ENCODE assay signal across 10 cellular contexts in the genomic region with DNA sequence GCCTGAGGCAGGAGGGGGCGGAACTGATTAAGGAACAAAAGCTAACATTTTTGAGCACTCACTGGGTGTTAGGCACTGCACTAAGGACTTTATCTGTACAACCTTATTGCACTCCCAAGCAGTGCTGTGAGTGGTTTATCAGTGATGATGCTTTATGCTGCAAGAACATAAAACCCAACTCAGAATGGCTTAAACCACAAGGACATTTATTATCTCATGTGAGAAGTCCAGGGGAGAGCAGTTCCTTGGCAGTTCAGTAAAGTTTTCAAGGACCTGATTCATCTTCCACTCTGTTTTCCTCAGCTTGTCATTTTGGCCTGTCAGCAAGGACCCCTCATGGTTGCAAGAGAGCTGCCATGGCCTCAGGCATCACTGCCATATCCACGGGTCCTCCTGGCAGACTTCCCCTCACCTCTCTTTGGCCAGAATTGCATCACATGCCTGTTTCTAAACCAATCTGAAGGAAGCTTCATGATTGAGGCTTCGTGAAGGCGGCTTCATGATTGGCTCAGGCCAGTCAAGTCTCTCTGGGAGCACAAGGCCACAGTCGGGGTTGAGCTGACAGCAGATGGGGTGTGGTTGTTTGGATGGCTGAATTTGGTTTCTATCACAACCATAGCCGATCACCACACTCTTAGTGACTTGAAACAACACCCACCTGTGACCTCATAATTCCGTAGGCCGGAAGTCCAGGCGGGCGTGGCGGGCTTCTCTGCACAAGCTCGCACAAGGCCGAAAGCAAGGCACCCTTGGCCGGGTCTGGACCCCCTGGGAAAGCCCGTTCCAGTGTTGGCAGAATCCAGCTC. TPM values are rescaled to one million over a fixed set of nuclear protein-coding genes. Genes with fewer than 3 reads are reported as not detected.
DNase-seq lines count a peak whose midpoint lies in the region; ATAC-seq, FAIRE-seq and TF ChIP-seq lines count a peak whose summit lies in the region.
"Had no signal": no experiment of that assay in that cellular context is flagged by ENCODE, and none has a peak within 500 bp of the region (broad histone marks: within the 10 kb centered on the region; RNA-seq: fewer than 3 reads in every experiment).

No MANE protein-coding gene starts in this region.

- H3K9me3 ChIP-seq in effector memory CD4-positive, alpha-beta T cell (ENCODE audit: control insufficient read depth, low read length) = no peaks in the 10 kb centered on the region
- H3K9me3 ChIP-seq in small intestine (ENCODE audit: control insufficient read depth, low read depth) = no peaks in the 10 kb centered on the region

- DNase-seq in NAMALWA (ENCODE audit: low spot score) (peak; percentile 16), small intestine (peak; percentile 44), frontal cortex (ENCODE audit: low spot score in 2 of 2) (no peak)
- DNase-seq in effector memory CD4-positive, alpha-beta T cell = peak in 2 of 3 donors; percentile 20 to 44
- DNase-seq: HCEC 1CT had no signal

- WGBS in small intestine, 3 donors = 50 to 57% (median 55%) methylated on average over 15 of the region's 15 CpGs

- ATAC-seq in GM19452 (IDR thresholded peaks at IDR 0.05; ENCODE audit: unreplicated experiment) (peak; percentile 78), SK-N-SH treated with all-trans-retinoic acid at 6 μM for 48 hours (no peak), HG03097 (IDR thresholded peaks at IDR 0.05; ENCODE audit: low FRiP score, unreplicated experiment) (no peak), HG02970 (IDR thresholded peaks at IDR 0.05; ENCODE audit: low FRiP score, unreplicated experiment) (no peak)

- H3K4me3 ChIP-seq in effector memory CD4-positive, alpha-beta T cell (ENCODE audit: insufficient read depth, low read depth, low read length, poor library complexity, severe bottlenecking) = no peak overlapping the region
- no peak overlapping the region for H3K4me3 ChIP-seq in small intestine (ENCODE audit: low read depth in 1 of 2, low read length in 2 of 2)

- no peaks in the 10 kb centered on the region for H3K36me3 ChIP-seq in effector memory CD4-positive, alpha-beta T cell (ENCODE audit: control insufficient read depth, insufficient read depth, low read length)
- H3K36me3 ChIP-seq in small intestine (ENCODE audit: control insufficient read depth in 2 of 2, insufficient read depth in 2 of 2, low read length in 2 of 2) = no peaks in the 10 kb centered on the region

- no peaks in the 10 kb centered on the region for H3K27me3 ChIP-seq in effector memory CD4-positive, alpha-beta T cell (replicated peaks; ENCODE audit: control insufficient read depth, insufficient read depth, low read length, poor library complexity, severe bottlenecking)
- no peaks in the 10 kb centered on the region for H3K27me3 ChIP-seq in small intestine (ENCODE audit: control insufficient read depth in 2 of 2, insufficient read depth in 2 of 2, low read length in 2 of 2)

- H3K27ac ChIP-seq in effector memory CD4-positive, alpha-beta T cell (ENCODE audit: insufficient read depth, low read length, poor library complexity, severe bottlenecking) = peak overlapping the region; percentile 68
- H3K27ac ChIP-seq in small intestine (ENCODE audit: low read depth in 1 of 2, low read length in 1 of 2) = peak overlapping the region in 1 of 2 donors; percentile 88
- H3K27ac ChIP-seq: VCaP had no signal

- FAIRE-seq in small intestine (lab: Jason Lieb, UNC) = no peak
- FAIRE-seq in frontal cortex (lab: Jason Lieb, UNC) = no peak

- H3K4me1 ChIP-seq in effector memory CD4-positive, alpha-beta T cell (ENCODE audit: control insufficient read depth, insufficient read depth, low read length, poor library complexity, severe bottlenecking) = peaks cover 39% of the 10 kb centered on the region
- H3K4me1 ChIP-seq in small intestine (ENCODE audit: control insufficient read depth in 2 of 2, insufficient read depth in 1 of 2, low read depth in 1 of 2, low read length in 1 of 2) = peaks cover 0 to 14% of the 10 kb centered on the region in 2 donors

TF ChIP-seq in SK-N-SH treated with all-trans-retinoic acid at 6 μM for 48 hours, 23 proteins besides CTCF, POLR2A, EP300 and RAD21 (continues in another document):
- TF ChIP-seq, protein P1, sequence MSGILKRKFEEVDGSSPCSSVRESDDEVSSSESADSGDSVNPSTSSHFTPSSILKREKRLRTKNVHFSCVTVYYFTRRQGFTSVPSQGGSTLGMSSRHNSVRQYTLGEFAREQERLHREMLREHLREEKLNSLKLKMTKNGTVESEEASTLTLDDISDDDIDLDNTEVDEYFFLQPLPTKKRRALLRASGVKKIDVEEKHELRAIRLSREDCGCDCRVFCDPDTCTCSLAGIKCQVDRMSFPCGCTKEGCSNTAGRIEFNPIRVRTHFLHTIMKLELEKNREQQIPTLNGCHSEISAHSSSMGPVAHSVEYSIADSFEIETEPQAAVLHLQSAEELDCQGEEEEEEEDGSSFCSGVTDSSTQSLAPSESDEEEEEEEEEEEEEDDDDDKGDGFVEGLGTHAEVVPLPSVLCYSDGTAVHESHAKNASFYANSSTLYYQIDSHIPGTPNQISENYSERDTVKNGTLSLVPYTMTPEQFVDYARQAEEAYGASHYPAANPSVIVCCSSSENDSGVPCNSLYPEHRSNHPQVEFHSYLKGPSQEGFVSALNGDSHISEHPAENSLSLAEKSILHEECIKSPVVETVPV (CRISPR knock-in tag; IDR thresholded peaks at IDR 0.05) = no peak
- TF ChIP-seq, protein P2, sequence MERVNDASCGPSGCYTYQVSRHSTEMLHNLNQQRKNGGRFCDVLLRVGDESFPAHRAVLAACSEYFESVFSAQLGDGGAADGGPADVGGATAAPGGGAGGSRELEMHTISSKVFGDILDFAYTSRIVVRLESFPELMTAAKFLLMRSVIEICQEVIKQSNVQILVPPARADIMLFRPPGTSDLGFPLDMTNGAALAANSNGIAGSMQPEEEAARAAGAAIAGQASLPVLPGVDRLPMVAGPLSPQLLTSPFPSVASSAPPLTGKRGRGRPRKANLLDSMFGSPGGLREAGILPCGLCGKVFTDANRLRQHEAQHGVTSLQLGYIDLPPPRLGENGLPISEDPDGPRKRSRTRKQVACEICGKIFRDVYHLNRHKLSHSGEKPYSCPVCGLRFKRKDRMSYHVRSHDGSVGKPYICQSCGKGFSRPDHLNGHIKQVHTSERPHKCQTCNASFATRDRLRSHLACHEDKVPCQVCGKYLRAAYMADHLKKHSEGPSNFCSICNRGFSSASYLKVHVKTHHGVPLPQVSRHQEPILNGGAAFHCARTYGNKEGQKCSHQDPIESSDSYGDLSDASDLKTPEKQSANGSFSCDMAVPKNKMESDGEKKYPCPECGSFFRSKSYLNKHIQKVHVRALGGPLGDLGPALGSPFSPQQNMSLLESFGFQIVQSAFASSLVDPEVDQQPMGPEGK (CRISPR knock-in tag; IDR thresholded peaks at IDR 0.05; ENCODE audit: borderline replicate concordance) = no peak
- TF ChIP-seq ISL1 (CRISPR knock-in tag; IDR thresholded peaks at IDR 0.05) = no peak
- TF ChIP-seq, protein P3, sequence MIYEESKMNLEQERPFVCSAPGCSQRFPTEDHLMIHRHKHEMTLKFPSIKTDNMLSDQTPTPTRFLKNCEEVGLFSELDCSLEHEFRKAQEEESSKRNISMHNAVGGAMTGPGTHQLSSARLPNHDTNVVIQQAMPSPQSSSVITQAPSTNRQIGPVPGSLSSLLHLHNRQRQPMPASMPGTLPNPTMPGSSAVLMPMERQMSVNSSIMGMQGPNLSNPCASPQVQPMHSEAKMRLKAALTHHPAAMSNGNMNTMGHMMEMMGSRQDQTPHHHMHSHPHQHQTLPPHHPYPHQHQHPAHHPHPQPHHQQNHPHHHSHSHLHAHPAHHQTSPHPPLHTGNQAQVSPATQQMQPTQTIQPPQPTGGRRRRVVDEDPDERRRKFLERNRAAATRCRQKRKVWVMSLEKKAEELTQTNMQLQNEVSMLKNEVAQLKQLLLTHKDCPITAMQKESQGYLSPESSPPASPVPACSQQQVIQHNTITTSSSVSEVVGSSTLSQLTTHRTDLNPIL (CRISPR knock-in tag; IDR thresholded peaks at IDR 0.05; ENCODE audit: low read depth) = no peak
- TF ChIP-seq ARNTL (CRISPR knock-in tag; IDR thresholded peaks at IDR 0.05; ENCODE audit: borderline replicate concordance, low read depth) = no peak
- no peak for TF ChIP-seq SNAI2 (CRISPR knock-in tag; IDR thresholded peaks at IDR 0.05)
- no peak for TF ChIP-seq GLIS3 (CRISPR knock-in tag; IDR thresholded peaks at IDR 0.05)
- no peak for TF ChIP-seq OSR1 (CRISPR knock-in tag; IDR thresholded peaks at IDR 0.05)
- TF ChIP-seq, protein P4, sequence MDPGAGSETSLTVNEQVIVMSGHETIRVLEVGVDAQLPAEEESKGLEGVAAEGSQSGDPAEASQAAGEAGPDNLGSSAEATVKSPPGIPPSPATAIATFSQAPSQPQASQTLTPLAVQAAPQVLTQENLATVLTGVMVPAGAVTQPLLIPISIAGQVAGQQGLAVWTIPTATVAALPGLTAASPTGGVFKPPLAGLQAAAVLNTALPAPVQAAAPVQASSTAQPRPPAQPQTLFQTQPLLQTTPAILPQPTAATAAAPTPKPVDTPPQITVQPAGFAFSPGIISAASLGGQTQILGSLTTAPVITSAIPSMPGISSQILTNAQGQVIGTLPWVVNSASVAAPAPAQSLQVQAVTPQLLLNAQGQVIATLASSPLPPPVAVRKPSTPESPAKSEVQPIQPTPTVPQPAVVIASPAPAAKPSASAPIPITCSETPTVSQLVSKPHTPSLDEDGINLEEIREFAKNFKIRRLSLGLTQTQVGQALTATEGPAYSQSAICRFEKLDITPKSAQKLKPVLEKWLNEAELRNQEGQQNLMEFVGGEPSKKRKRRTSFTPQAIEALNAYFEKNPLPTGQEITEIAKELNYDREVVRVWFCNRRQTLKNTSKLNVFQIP (CRISPR knock-in tag; IDR thresholded peaks at IDR 0.05; ENCODE audit: borderline replicate concordance, low read depth) = no peak
- no peak for TF ChIP-seq TCF4 (CRISPR knock-in tag; IDR thresholded peaks at IDR 0.05; ENCODE audit: borderline replicate concordance)

RNA-seq across cellular contexts. Expression of a gene that starts 15.8 kb away (rescaled TPM):
- polyA plus RNA-seq in small intestine = 1 to 10 TPM in 2 of 3 donors, not detected in 1; 1.6 to 3.7 TPM
- 0.41 TPM for total RNA-seq in frontal cortex

RNA-seq across cellular contexts. Expression of a gene that starts 23.1 kb away (rescaled TPM):
- under 1 TPM in 1 of 3 donors, not detected in 2; 0.78 TPM for polyA plus RNA-seq in small intestine
- total RNA-seq in frontal cortex = 1.6 TPM

RNA-seq across cellular contexts. Expression of a gene that starts 43.7 kb away (rescaled TPM):
- polyA plus RNA-seq in small intestine = under 1 TPM in 1 of 3 donors, not detected in 2; 0.06 TPM
- total RNA-seq in frontal cortex = not detected

Comparison
In these comparisons a context has a peak if more than half of its experiments do, and no peak if none do; other contexts are left out.
1. DNase-seq: peak in NAMALWA (single experiment), effector memory CD4-positive, alpha-beta T cell (2 of 3) and small intestine (single experiment); none in frontal cortex (0 of 2).